In the genomic region with DNA sequence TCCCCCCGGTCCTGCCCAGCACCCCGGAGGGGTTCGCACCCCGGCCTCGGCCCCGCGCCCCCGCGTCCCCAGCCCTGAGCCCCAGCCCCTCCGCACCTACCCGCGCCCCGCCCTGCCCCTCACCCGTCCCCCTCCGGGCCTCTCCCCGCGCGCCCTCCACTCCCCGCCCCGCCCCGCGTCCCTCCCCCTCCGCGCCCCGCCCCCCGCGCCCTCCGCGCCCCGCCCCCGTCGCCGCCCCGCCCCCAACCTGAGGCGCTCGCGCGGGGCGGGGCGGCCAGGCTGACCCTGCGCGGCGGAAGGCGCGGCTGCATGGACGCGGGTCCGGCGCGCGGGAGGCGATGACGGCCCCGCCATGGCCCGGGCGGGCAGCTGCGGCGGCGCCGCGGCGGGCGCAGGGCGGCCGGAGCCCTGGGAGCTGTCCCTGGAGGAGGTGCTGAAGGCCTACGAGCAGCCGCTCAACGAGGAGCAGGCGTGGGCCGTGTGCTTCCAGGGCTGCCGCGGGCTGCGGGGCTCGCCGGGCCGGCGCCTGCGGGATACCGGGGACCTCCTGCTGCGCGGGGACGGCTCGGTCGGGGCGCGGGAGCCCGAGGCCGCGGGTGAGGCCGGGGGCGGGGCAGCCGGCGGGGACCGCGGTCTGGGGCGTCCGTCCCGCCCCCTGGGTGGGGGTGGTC, we compare ENCODE assay signal across 8 cellular contexts. TPM values are rescaled to one million over a fixed set of nuclear protein-coding genes. Genes with fewer than 3 reads are reported as not detected.
A peak's percentile ranks its signal among the peaks of the same experiment; 100 is the strongest.
DNase-seq lines count a peak whose midpoint lies in the region; ATAC-seq and TF ChIP-seq lines count a peak whose summit lies in the region.

A gene with protein sequence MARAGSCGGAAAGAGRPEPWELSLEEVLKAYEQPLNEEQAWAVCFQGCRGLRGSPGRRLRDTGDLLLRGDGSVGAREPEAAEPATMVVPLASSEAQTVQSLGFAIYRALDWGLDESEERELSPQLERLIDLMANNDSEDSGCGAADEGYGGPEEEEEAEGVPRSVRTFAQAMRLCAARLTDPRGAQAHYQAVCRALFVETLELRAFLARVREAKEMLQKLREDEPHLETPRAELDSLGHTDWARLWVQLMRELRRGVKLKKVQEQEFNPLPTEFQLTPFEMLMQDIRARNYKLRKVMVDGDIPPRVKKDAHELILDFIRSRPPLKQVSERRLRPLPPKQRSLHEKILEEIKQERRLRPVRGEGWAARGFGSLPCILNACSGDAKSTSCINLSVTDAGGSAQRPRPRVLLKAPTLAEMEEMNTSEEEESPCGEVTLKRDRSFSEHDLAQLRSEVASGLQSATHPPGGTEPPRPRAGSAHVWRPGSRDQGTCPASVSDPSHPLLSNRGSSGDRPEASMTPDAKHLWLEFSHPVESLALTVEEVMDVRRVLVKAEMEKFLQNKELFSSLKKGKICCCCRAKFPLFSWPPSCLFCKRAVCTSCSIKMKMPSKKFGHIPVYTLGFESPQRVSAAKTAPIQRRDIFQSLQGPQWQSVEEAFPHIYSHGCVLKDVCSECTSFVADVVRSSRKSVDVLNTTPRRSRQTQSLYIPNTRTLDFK (plus strand): TSS at position 277 of the 671 bp plus-strand sequence. CDS start 76 bp downstream, at position 353.

- H3K27ac Mint-ChIP-seq in activated CD8-positive, alpha-beta T cell treated with anti-CD3 and anti-CD28 coated beads for 36 hours, result no peak within 1 kb of the TSS

- peaks cover 23% of the 10 kb centered on the region for H3K27me3 Mint-ChIP-seq in activated CD8-positive, alpha-beta T cell treated with anti-CD3 and anti-CD28 coated beads for 36 hours

- H3K27ac ChIP-seq in lower lobe of right lung, result peak within 1 kb of the TSS; percentile 78

- peaks cover 16% of the 10 kb centered on the region for H3K4me1 ChIP-seq in lower lobe of right lung

- H3K4me1 Mint-ChIP-seq in activated CD8-positive, alpha-beta T cell treated with anti-CD3 and anti-CD28 coated beads for 36 hours (ENCODE audit: low read depth), result peaks cover 3% of the 10 kb centered on the region

- CTCF ChIA-PET in activated CD8-positive, alpha-beta T cell treated with anti-CD3 and anti-CD28 coated beads for 36 hours (lab: Charles Lee), result interaction anchor here (1.1 kb wide), 1 partner anchor 9 kb away, joined by 3 read pairs; no protein-coding TSS in a partner anchor

- peak within 1 kb of the TSS; percentile 62 for H3K4me3 ChIP-seq in lower lobe of right lung

- DNase-seq in NCI-H82 (lab: John Stamatoyannopoulos, UW) (peak; percentile 64), NCI-H82 treated with DMSO at 0.1 percent for 48 hours (lab: John Stamatoyannopoulos, UW; ENCODE audit: unreplicated experiment) (no peak), NCI-H2171 treated with DMSO at 0.1 percent for 48 hours (lab: John Stamatoyannopoulos, UW) (peak; percentile 26), ecto neural progenitor cell (ENCODE audit: low spot score) (peak; percentile 91), lower lobe of right lung (peak; percentile 81)
- peak; percentile 76 for DNase-seq in activated CD8-positive, alpha-beta T cell treated with anti-CD3 and anti-CD28 coated beads for 36 hours
- DNase-seq in stimulated activated CD4-positive, alpha-beta T cell treated with anti-CD3 and anti-CD28 coated beads, Interleukin-4, amount 100 ng/mL, for 48 hours (ENCODE audit: low read depth in 2 of 2), result peak; percentile 53 to 55

- no peaks in the 10 kb centered on the region for H3K9me3 Mint-ChIP-seq in activated CD8-positive, alpha-beta T cell treated with anti-CD3 and anti-CD28 coated beads for 36 hours

- ATAC-seq in activated CD8-positive, alpha-beta T cell treated with anti-CD3 and anti-CD28 coated beads for 36 hours, result peak; percentile 98
- ATAC-seq in lower lobe of right lung (peak; percentile 80 to 84), HG02588 (IDR thresholded peaks at IDR 0.05; ENCODE audit: unreplicated experiment) (no peak)

- no peaks in the 10 kb centered on the region for H3K27me3 ChIP-seq in lower lobe of right lung (ENCODE audit: low read depth)

- H3K9me3 ChIP-seq in lower lobe of right lung, result no peaks in the 10 kb centered on the region

- H3K36me3 Mint-ChIP-seq in activated CD8-positive, alpha-beta T cell treated with anti-CD3 and anti-CD28 coated beads for 36 hours (ENCODE audit: low read depth), result no peaks in the 10 kb centered on the region

- POLR2A ChIA-PET in activated CD8-positive, alpha-beta T cell treated with anti-CD3 and anti-CD28 coated beads for 36 hours (lab: Charles Lee), result interaction anchor here (1.1 to 1.7 kb wide), 2 partner anchors 10 to 15 kb away, joined by 3 to 5 read pairs; no protein-coding TSS in a partner anchor

- peak within 1 kb of the TSS; percentile 53 for H3K4me3 Mint-ChIP-seq in activated CD8-positive, alpha-beta T cell treated with anti-CD3 and anti-CD28 coated beads for 36 hours

- H3K36me3 ChIP-seq in lower lobe of right lung, result no peaks in the 10 kb centered on the region

- no peak for TF ChIP-seq CTCF in activated CD8-positive, alpha-beta T cell treated with anti-CD3 and anti-CD28 coated beads for 36 hours (IDR thresholded peaks at IDR 0.05)
- TF ChIP-seq CTCF in lower lobe of right lung (IDR thresholded peaks at IDR 0.05), result no peak

- intact Hi-C loops in activated CD8-positive, alpha-beta T cell treated with anti-CD3 and anti-CD28 coated beads for 36 hours (cut with micrococcal nuclease), result no loop called here
- intact Hi-C loops in lower lobe of right lung (cut with DNase I), result no loop called here

RNA-seq across cellular contexts. Expression of the gene that starts here (rescaled TPM):
- under 1 TPM; 0.27 to 0.29 TPM for total RNA-seq in activated CD8-positive, alpha-beta T cell treated with anti-CD3 and anti-CD28 coated beads for 36 hours
- total RNA-seq in lower lobe of right lung, result 15.8 TPM

Comparison
In these comparisons a context has a peak if more than half of its experiments do, and no peak if none do; other contexts are left out.
1. RNA of the gene that starts here (total RNA-seq): 15.8 TPM in lower lobe of right lung (single experiment); 0.27 to 0.29 TPM in activated CD8-positive, alpha-beta T cell treated with anti-CD3 and anti-CD28 coated beads for 36 hours; every median in the first group is over 10 times any median in the second.
2. Peak in DNase-seq and ATAC-seq in activated CD8-positive, alpha-beta T cell treated with anti-CD3 and anti-CD28 coated beads for 36 hours; RNA of the gene not detected or under 1 TPM.